21 cellular contexts compared by ENCODE assay signal in the genomic region with DNA sequence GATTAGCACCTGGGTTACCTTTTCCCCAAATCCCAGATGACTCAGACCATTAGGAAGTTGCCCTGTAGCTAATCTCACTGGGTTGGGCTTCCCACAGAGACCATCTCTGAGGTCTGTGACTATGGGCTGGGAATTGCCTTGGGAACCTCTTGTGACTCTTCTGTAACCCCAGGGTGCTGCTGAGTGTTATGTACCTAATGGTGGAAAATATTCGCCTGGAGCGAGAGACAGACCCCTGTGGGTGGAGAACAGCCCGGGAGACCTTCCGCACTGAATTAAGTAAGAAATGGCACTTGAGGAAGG. TPM values are rescaled to one million over a fixed set of nuclear protein-coding genes. Genes with fewer than 3 reads are reported as not detected.
A peak's percentile ranks its signal among the peaks of the same experiment; 100 is the strongest.
DNase-seq lines count a peak whose midpoint lies in the region; ATAC-seq, FAIRE-seq and TF ChIP-seq lines count a peak whose summit lies in the region.
"Had no signal": no experiment of that assay in that cellular context is flagged by ENCODE, and none has a peak within 500 bp of the region (broad histone marks: within the 10 kb centered on the region; RNA-seq: fewer than 3 reads in every experiment).

No MANE protein-coding gene starts in this region.

- H3K36me3 ChIP-seq in HUES48 (ENCODE audit: control insufficient read depth, insufficient read depth, low read length) = peaks cover 60% of the 10 kb centered on the region

- FAIRE-seq in D721Med (lab: Jason Lieb, UNC) = no peak
- FAIRE-seq: HepG2 had no signal

- peaks cover 16% of the 10 kb centered on the region for H3K36me3 Mint-ChIP-seq in activated CD8-positive, alpha-beta T cell treated with anti-CD3 and anti-CD28 coated beads, Interleukin-2, amount 10 ng/mL, durations not matched to agents 7 days and 5 days (ENCODE audit: low read depth)

- H3K27me3 ChIP-seq in HUES48 (ENCODE audit: control insufficient read depth, insufficient read depth, low read length) = no peaks in the 10 kb centered on the region

- no peak overlapping the region for H3K4me3 ChIP-seq in HUES48 (ENCODE audit: low read depth, low read length)

- POLR2A ChIA-PET in activated CD8-positive, alpha-beta T cell treated with anti-CD3 and anti-CD28 coated beads, Interleukin-2, amount 10 ng/mL, durations not matched to agents 7 days and 5 days (lab: Charles Lee) = no interaction called here

- no peaks in the 10 kb centered on the region for H3K27me3 Mint-ChIP-seq in activated CD8-positive, alpha-beta T cell treated with anti-CD3 and anti-CD28 coated beads, Interleukin-2, amount 10 ng/mL, durations not matched to agents 7 days and 5 days (ENCODE audit: low read depth)
- H3K27me3 Mint-ChIP-seq: B cell; CD4-positive, alpha-beta T cell had no signal

- DNase-seq in ELF-1 (ENCODE audit: low read depth, low spot score) (peak; percentile 70), SW480 (ENCODE audit: low spot score) (peak; percentile 15), left ventricle myocardium superior (no peak), D721Med (ENCODE audit: insufficient read length, low spot score) (no peak), AG08395 (ENCODE audit: low spot score) (no peak)
- DNase-seq in activated CD8-positive, alpha-beta T cell treated with anti-CD3 and anti-CD28 coated beads, Interleukin-2, amount 10 ng/mL, durations not matched to agents 7 days and 5 days = no peak
- DNase-seq: ACHN; CD4-positive, alpha-beta T cell; Karpas-422; MV-4-11; NCI-H1436; NCI-H2029 treated with DMSO at 0.1 percent for 48 hours; NCI-H226; NCI-H526; NK-92 treated with Interleukin-12 subunit alpha and Interleukin-12 subunit beta, amount 100 ng/mL, for 24 hours; OCI-M1; SK-N-SH had no signal

- no peaks in the 10 kb centered on the region for H3K4me1 ChIP-seq in HUES48 (ENCODE audit: control insufficient read depth, insufficient read depth, low read length)

- TF ChIP-seq CTCF in D721Med (IDR thresholded peaks at IDR 0.05; ENCODE audit: insufficient read depth, missing control alignments) = no peak

- H3K4me1 Mint-ChIP-seq in activated CD8-positive, alpha-beta T cell treated with anti-CD3 and anti-CD28 coated beads, Interleukin-2, amount 10 ng/mL, durations not matched to agents 7 days and 5 days (ENCODE audit: low read depth) = no peaks in the 10 kb centered on the region
- H3K4me1 Mint-ChIP-seq: B cell had no signal

- no peak overlapping the region for H3K27ac Mint-ChIP-seq in activated CD8-positive, alpha-beta T cell treated with anti-CD3 and anti-CD28 coated beads, Interleukin-2, amount 10 ng/mL, durations not matched to agents 7 days and 5 days
- H3K27ac Mint-ChIP-seq: B cell; CD4-positive, alpha-beta T cell had no signal

- H3K4me3 Mint-ChIP-seq in activated CD8-positive, alpha-beta T cell treated with anti-CD3 and anti-CD28 coated beads, Interleukin-2, amount 10 ng/mL, durations not matched to agents 7 days and 5 days = no peak overlapping the region
- H3K4me3 Mint-ChIP-seq: B cell; CD4-positive, alpha-beta T cell had no signal

- CTCF ChIA-PET in activated CD8-positive, alpha-beta T cell treated with anti-CD3 and anti-CD28 coated beads, Interleukin-2, amount 10 ng/mL, durations not matched to agents 7 days and 5 days (lab: Charles Lee) = interaction anchor here (1.4 kb wide), 1 partner anchor 156 kb away, joined by 4 read pairs; no protein-coding TSS in a partner anchor

- H3K9ac ChIP-seq in HUES48 (ENCODE audit: low read depth, low read length) = no peak overlapping the region
- H3K9ac ChIP-seq: SK-N-SH had no signal

- no peaks in the 10 kb centered on the region for H3K9me3 ChIP-seq in HUES48 (ENCODE audit: control insufficient read depth, insufficient read depth, low read length)
- H3K9me3 ChIP-seq: SK-N-SH had no signal

- peak overlapping the region; percentile 64 for H3K27ac ChIP-seq in HUES48 (ENCODE audit: low read depth, low read length)

- H3K9me3 Mint-ChIP-seq in activated CD8-positive, alpha-beta T cell treated with anti-CD3 and anti-CD28 coated beads, Interleukin-2, amount 10 ng/mL, durations not matched to agents 7 days and 5 days (ENCODE audit: insufficient read depth) = peaks cover under 1% of the 10 kb centered on the region

- ATAC-seq in left ventricle myocardium superior = peak; percentile 40
- no peak for ATAC-seq in esophagus mucosa
- no peak for ATAC-seq in activated CD8-positive, alpha-beta T cell treated with anti-CD3 and anti-CD28 coated beads, Interleukin-2, amount 10 ng/mL, durations not matched to agents 7 days and 5 days
- ATAC-seq: HepG2 had no signal

- intact Hi-C loops in left ventricle myocardium superior (cut with micrococcal nuclease) = no loop called here

RNA-seq across cellular contexts. Expression of a gene that starts 20.0 kb away (rescaled TPM):
- 23.3 TPM for total RNA-seq in left ventricle myocardium superior
- 3.4 TPM for total RNA-seq in esophagus mucosa
- total RNA-seq in activated CD8-positive, alpha-beta T cell treated with anti-CD3 and anti-CD28 coated beads, Interleukin-2, amount 10 ng/mL, durations not matched to agents 7 days and 5 days = 1 to 10 TPM; 6.6 to 7.1 TPM

RNA-seq across cellular contexts. Expression of a gene that starts 48.1 kb away (rescaled TPM):
- not detected for total RNA-seq in left ventricle myocardium superior
- not detected for total RNA-seq in esophagus mucosa
- 1 to 10 TPM; 1.3 to 1.6 TPM for total RNA-seq in activated CD8-positive, alpha-beta T cell treated with anti-CD3 and anti-CD28 coated beads, Interleukin-2, amount 10 ng/mL, durations not matched to agents 7 days and 5 days
- total RNA-seq: HepG2 had no signal

Comparison
In these comparisons a context has a peak if more than half of its experiments do, and no peak if none do; other contexts are left out.
1. DNase-seq: peak in ELF-1 (single experiment) and SW480 (single experiment); none in left ventricle myocardium superior (single experiment), D721Med (single experiment), AG08395 (single experiment) and activated CD8-positive, alpha-beta T cell treated with anti-CD3 and anti-CD28 coated beads, Interleukin-2, amount 10 ng/mL, durations not matched to agents 7 days and 5 days (single experiment).